8 cellular contexts compared by ENCODE assay signal in genomic region chr16:69796285-69797118, GRCh38. TPM values are rescaled to one million over a fixed set of nuclear protein-coding genes. Genes with fewer than 3 reads are reported as not detected.
A peak's percentile ranks its signal among the peaks of the same experiment; 100 is the strongest.
DNase-seq lines count a peak whose midpoint lies in the region; ATAC-seq and TF ChIP-seq lines count a peak whose summit lies in the region.

No MANE protein-coding gene starts in this region.

- H3K9me3 ChIP-seq in AG04450 (ENCODE audit: control insufficient read depth, insufficient read depth, low read length): no peaks in the 10 kb centered on the region
- H3K9me3 ChIP-seq in ovary: no peaks in the 10 kb centered on the region

- peak; percentile 91 for TF ChIP-seq CTCF in AG04450 (IDR thresholded peaks at IDR 0.05; ENCODE audit: low read depth, low read length)
- peak; percentile 67 to 94 (median 88) for TF ChIP-seq CTCF in ovary (IDR thresholded peaks at IDR 0.05)

- H3K9me3 Mint-ChIP-seq in activated T-cell treated with anti-CD3 and anti-CD28 coated beads, Interleukin-2, amount 50 U/mL, for 72 hours: no peaks in the 10 kb centered on the region

- H3K27me3 ChIP-seq in AG04450 (ENCODE audit: control insufficient read depth, insufficient read depth, low read length) (no peaks in the 10 kb centered on the region), ovary (no peaks in the 10 kb centered on the region)

- no peak overlapping the region for H3K4me3 Mint-ChIP-seq in activated T-cell treated with anti-CD3 and anti-CD28 coated beads, Interleukin-2, amount 50 U/mL, for 72 hours

- peaks cover 0 to 4% of the 10 kb centered on the region in 2 donors for H3K36me3 Mint-ChIP-seq in activated T-cell treated with anti-CD3 and anti-CD28 coated beads, Interleukin-2, amount 50 U/mL, for 72 hours (ENCODE audit: insufficient read depth in 2 of 2)

- H3K27ac ChIP-seq in AG04450 (ENCODE audit: low read depth, low read length) (no peak overlapping the region), ovary (no peak overlapping the region)

- H3K4me1 Mint-ChIP-seq in activated T-cell treated with anti-CD3 and anti-CD28 coated beads, Interleukin-2, amount 50 U/mL, for 72 hours (ENCODE audit: low read depth): no peaks in the 10 kb centered on the region

- TF ChIP-seq POLR2A in ovary (IDR thresholded peaks at IDR 0.05): no peak

- no peaks in the 10 kb centered on the region for H3K36me3 ChIP-seq in ovary

- H3K27ac Mint-ChIP-seq in activated T-cell treated with anti-CD3 and anti-CD28 coated beads, Interleukin-2, amount 50 U/mL, for 72 hours: no peak overlapping the region

- H3K4me3 ChIP-seq in AG04450 (ENCODE audit: low read depth, low read length) (no peak overlapping the region), ovary (no peak overlapping the region)

- 30 to 31% (median 30%) methylated on average over 19 of the region's 19 CpGs for WGBS in ovary, 3 donors

- intact Hi-C loops in ovary (cut with DNase I): loop anchor here (2.0 to 5.0 kb wide), 2 partner anchors 134 to 136 kb away; no protein-coding TSS in a partner anchor

- POLR2A ChIA-PET in AG04450 (lab: Yijun Ruan, JAX): interaction anchor here (1.3 kb wide), 1 partner anchor 134 kb away, joined by 3 read pairs; no protein-coding TSS in a partner anchor

- DNase-seq in AG04450 (ENCODE audit: low read depth, low spot score): peak; percentile 42
- peak; percentile 41 for DNase-seq in GM04504 (ENCODE audit: low read depth)
- DNase-seq in NCI-H1105 treated with DMSO at 0.1 percent for 48 hours (lab: John Stamatoyannopoulos, UW): peak; percentile 10
- DNase-seq in activated T-cell treated with anti-CD3 and anti-CD28 coated beads, Interleukin-2, amount 50 U/mL, for 72 hours: peak; percentile 9 to 16
- DNase-seq in glomerular endothelial cell (ENCODE audit: extremely low read depth, low read depth, low spot score): peak; percentile 55
- DNase-seq in ovary: peak in 2 of 5 donors; percentile 21 to 43

- CTCF ChIA-PET in AG04450 (lab: Charles Lee): interaction anchor here (0.6 to 9.2 kb wide), 18 partner anchors 9 to 256 kb away, joined by 3 to 216 read pairs (median 4); partner anchors contain the start of gene NQO1

- no peaks in the 10 kb centered on the region for H3K27me3 Mint-ChIP-seq in activated T-cell treated with anti-CD3 and anti-CD28 coated beads, Interleukin-2, amount 50 U/mL, for 72 hours (ENCODE audit: low read depth)

- H3K4me1 ChIP-seq in ovary (ENCODE audit: insufficient read depth): peaks cover 1% of the 10 kb centered on the region

- ATAC-seq in activated T-cell treated with anti-CD3 and anti-CD28 coated beads, Interleukin-2, amount 50 U/mL, for 72 hours (replicated peaks in 1 of 2): peak; percentile 41 to 48
- ATAC-seq in GM21423 (IDR thresholded peaks at IDR 0.05; ENCODE audit: unreplicated experiment): no peak
- ATAC-seq in GM19324 (IDR thresholded peaks at IDR 0.05; ENCODE audit: low FRiP score, unreplicated experiment): no peak

- TF ChIP-seq EP300 in ovary (IDR thresholded peaks at IDR 0.05): no peak

RNA-seq across cellular contexts. Expression of gene WWP2, which starts 34.4 kb away (rescaled TPM):
- polyA plus RNA-seq in AG04450 (2011; rRNA removed) (13.1 and 13.4 TPM in 2 replicates), ovary (10 to 100 TPM; 22.5 to 46.2 TPM)
- 15.5 and 28.4 TPM in 2 replicates for polyA minus RNA-seq in AG04450 (2011; rRNA and poly(A)+ RNA removed)
- 10 to 100 TPM; 45.4 to 62.3 TPM for total RNA-seq in activated T-cell treated with anti-CD3 and anti-CD28 coated beads, Interleukin-2, amount 50 U/mL, for 72 hours
- total RNA-seq in glomerular endothelial cell (26.4 and 36.4 TPM in 2 replicates), ovary (10 to 100 TPM; 25.4 to 49.4 (median 39.3) TPM)

RNA-seq across cellular contexts. Expression of gene NOB1, which starts 41.8 kb away (rescaled TPM):
- polyA plus RNA-seq in AG04450 (2011; rRNA removed): 58.7 TPM in 2 replicates
- polyA minus RNA-seq in AG04450 (2011; rRNA and poly(A)+ RNA removed): 63.9 and 83.2 TPM in 2 replicates
- 100 to 1,000 TPM; 135 to 152 TPM for total RNA-seq in activated T-cell treated with anti-CD3 and anti-CD28 coated beads, Interleukin-2, amount 50 U/mL, for 72 hours
- total RNA-seq in glomerular endothelial cell: 25.7 and 35.9 TPM in 2 replicates
- total RNA-seq in ovary: 10 to 100 TPM; 38.2 to 78.8 (median 62.1) TPM
- polyA plus RNA-seq in ovary: 10 to 100 TPM; 75.1 to 86.6 TPM

Comparison
In these comparisons a context has a peak if more than half of its experiments do, and no peak if none do; other contexts are left out.
1. ATAC-seq: peak in activated T-cell treated with anti-CD3 and anti-CD28 coated beads, Interleukin-2, amount 50 U/mL, for 72 hours (2 of 2); none in GM21423 (single experiment) and GM19324 (single experiment).